Comparison of ENCODE assay signal across 10 cellular contexts in genomic region chr12:102862486-102862885, GRCh38. TPM values are rescaled to one million over a fixed set of nuclear protein-coding genes. Genes with fewer than 3 reads are reported as not detected.
"Had no signal": no experiment of that assay in that cellular context is flagged by ENCODE, and none has a peak within 500 bp of the region (broad histone marks: within the 10 kb centered on the region; RNA-seq: fewer than 3 reads in every experiment).

No MANE protein-coding gene starts in this region.

- FAIRE-seq: HTR-8/SVneo, K562 had no signal

- H3K9ac ChIP-seq: KMS-11 had no signal

- DNase-seq: IMR-90, KBM-7, KG1 had no signal

- ATAC-seq: K562 had no signal

- H3K4me3 ChIP-seq: K562 had no signal

- H3K27ac ChIP-seq: HL-60, KMS-11 had no signal

- H3K4me2 ChIP-seq: KMS-11 had no signal

RNA-seq across cellular contexts. Expression of gene PAH, which starts 54.6 kb away (rescaled TPM):
- total RNA-seq: HT-29, HT1080, IMR-90 had no signal
- polyA plus RNA-seq: IgD-negative memory B cell, IMR-90 had no signal
